Comparison of ENCODE assay signal across 22 cellular contexts in the genomic region with DNA sequence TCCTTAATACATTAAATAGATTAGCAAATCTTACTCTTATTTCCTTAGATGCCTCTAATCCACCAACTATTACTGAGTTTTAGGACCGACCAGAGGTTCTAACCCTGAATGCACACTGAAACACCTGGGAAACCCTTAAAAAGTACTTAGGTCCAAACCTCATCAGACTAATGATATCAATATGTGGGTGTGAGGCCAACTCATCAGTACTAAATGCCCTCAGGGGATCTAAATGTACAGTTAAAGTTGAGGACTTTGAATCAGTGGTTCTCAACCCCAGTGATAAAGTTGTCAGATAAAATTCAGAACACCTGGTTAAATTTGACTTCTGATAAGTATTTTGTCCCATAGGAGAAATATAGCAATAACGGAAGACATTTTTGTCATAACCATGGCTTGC.
"Had no signal": no experiment of that assay in that cellular context is flagged by ENCODE, and none has a peak within 500 bp of the region (broad histone marks: within the 10 kb centered on the region; RNA-seq: fewer than 3 reads in every experiment).

No MANE protein-coding gene starts in this region.

- H3K27me3 ChIP-seq: dorsolateral prefrontal cortex, esophagus muscularis mucosa, hepatocyte, pancreas, stomach had no signal

- H2AFZ ChIP-seq: hepatocyte had no signal

- H3K4me3 ChIP-seq: dorsolateral prefrontal cortex, esophagus muscularis mucosa, hepatocyte, pancreas, stomach, thoracic aorta had no signal

- H3K9me3 ChIP-seq: esophagus muscularis mucosa, pancreas, stomach, thoracic aorta had no signal

- H3K27ac ChIP-seq: dorsolateral prefrontal cortex, epithelial cell of prostate, esophagus muscularis mucosa, hepatocyte, pancreas, stomach, thoracic aorta had no signal

- H3K27me3 Mint-ChIP-seq: naive B cell, progenitor cell of endocrine pancreas had no signal

- DNase-seq: caudate nucleus; cortex of kidney; dorsolateral prefrontal cortex; effector CD8-positive, alpha-beta T cell; foreskin fibroblast; kidney glomerular epithelial cell; naive B cell; nucleus accumbens; pancreas; right cardiac atrium; small intestine; stimulated activated CD4-positive, alpha-beta T cell treated with anti-CD3 and anti-CD28 coated beads, Interleukin-12 subunit alpha, Interleukin-12 subunit beta, amount 100 ng/mL, for 4 hours; stimulated activated naive CD4-positive, alpha-beta T cell; stomach; substantia nigra; trophoblast cell had no signal

- FAIRE-seq: pancreas, small intestine had no signal

- H3K4me2 ChIP-seq: hepatocyte had no signal

- H3K27ac Mint-ChIP-seq: mesothelial cell of epicardium, progenitor cell of endocrine pancreas had no signal

- H3K79me2 ChIP-seq: hepatocyte had no signal

- H3K9me3 Mint-ChIP-seq: mesothelial cell of epicardium, naive B cell had no signal

- H3K4me3 Mint-ChIP-seq: mesothelial cell of epicardium had no signal

- ATAC-seq: pancreas, right cardiac atrium had no signal
